In the genomic region with DNA sequence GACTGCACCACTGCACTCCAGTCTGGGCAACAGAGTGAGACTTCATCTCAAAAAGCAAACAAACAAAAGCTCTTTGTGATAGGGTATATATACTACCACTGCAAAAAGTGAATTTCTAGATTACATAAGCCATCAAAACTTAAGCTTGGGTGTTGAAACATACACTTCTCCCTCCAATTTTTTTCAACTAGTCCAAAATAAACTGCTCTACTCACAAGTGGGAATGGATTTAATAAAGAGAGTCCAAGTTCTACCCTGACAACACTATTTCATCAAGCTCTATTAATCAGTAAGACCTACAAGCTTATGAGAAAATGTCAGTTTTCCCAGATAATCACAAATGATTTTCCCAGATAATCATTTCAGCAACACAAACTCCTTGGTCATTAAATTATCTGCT, we compare ENCODE assay signal across 22 cellular contexts.
DNase-seq lines count a peak whose midpoint lies in the region; ATAC-seq and TF ChIP-seq lines count a peak whose summit lies in the region.
"Had no signal": no experiment of that assay in that cellular context is flagged by ENCODE, and none has a peak within 500 bp of the region (broad histone marks: within the 10 kb centered on the region; RNA-seq: fewer than 3 reads in every experiment).

No MANE protein-coding gene starts in this region.

- H3K9me3 ChIP-seq in heart right ventricle: no peaks in the 10 kb centered on the region
- no peaks in the 10 kb centered on the region for H3K9me3 ChIP-seq in gastrocnemius medialis
- H3K9me3 ChIP-seq in aorta (ENCODE audit: control insufficient read depth, low read length): no peaks in the 10 kb centered on the region
- H3K9me3 ChIP-seq: mucosa of descending colon, pancreas, spleen had no signal

- no peak overlapping the region for H3K4me3 Mint-ChIP-seq in natural killer cell
- H3K4me3 Mint-ChIP-seq in natural killer cell treated with Interleukin-12 subunit alpha and Interleukin-12 subunit beta and Interleukin-15 and Interleukin-18, amount 100 ng/mL, for 72 hours: no peak overlapping the region
- H3K4me3 Mint-ChIP-seq in T-cell: no peak overlapping the region
- H3K4me3 Mint-ChIP-seq: activated CD4-positive, alpha-beta memory T cell treated with anti-CD3 and anti-CD28 coated beads, Interleukin-2, amount 10 ng/mL, durations not matched to agents 7 days and 5 days; activated naive CD8-positive, alpha-beta T cell treated with anti-CD3 and anti-CD28 coated beads, Interleukin-2, amount 10 ng/mL, durations not matched to agents 7 days and 5 days; CD4-positive, CD25-positive, alpha-beta regulatory T cell; T-helper 17 cell had no signal

- H3K27ac ChIP-seq in heart right ventricle: peak overlapping the region in 7 of 10 donors; percentile 31 to 78 (median 63)
- H3K27ac ChIP-seq in gastrocnemius medialis: peak overlapping the region; percentile 79 to 92 (median 84)
- H3K27ac ChIP-seq in aorta (ENCODE audit: low read depth in 1 of 2, low read length in 2 of 2): peak overlapping the region in 1 of 2 donors; percentile 38
- H3K27ac ChIP-seq: pancreas, WERI-Rb-1 had no signal

- ATAC-seq in natural killer cell: no peak
- ATAC-seq in natural killer cell treated with Interleukin-12 subunit alpha and Interleukin-12 subunit beta and Interleukin-15 and Interleukin-18, amount 100 ng/mL, for 72 hours: no peak
- ATAC-seq in heart right ventricle: peak in 3 of 8 donors; percentile 11 to 48 (median 27)
- no peak for ATAC-seq in gastrocnemius medialis
- ATAC-seq in aorta (ENCODE audit: low FRiP score): peak; percentile 56
- ATAC-seq in T-cell (replicated peaks in 1 of 4): no peak
- ATAC-seq: T-helper 17 cell had no signal

- H3K4me1 ChIP-seq in heart right ventricle: peaks cover 14 to 42% (median 36%) of the 10 kb centered on the region in 9 donors
- peaks cover 86 to 93% of the 10 kb centered on the region in 2 donors for H3K4me1 ChIP-seq in gastrocnemius medialis
- peaks cover 5 to 7% of the 10 kb centered on the region in 2 donors for H3K4me1 ChIP-seq in aorta (ENCODE audit: control insufficient read depth in 1 of 2, insufficient read depth in 2 of 2, low read length in 2 of 2)

- POLR2A ChIA-PET in T-cell (lab: Charles Lee): no interaction called here

- H3K36me3 ChIP-seq in heart right ventricle: peaks cover 0 to 51% (median 3%) of the 10 kb centered on the region in 9 donors
- H3K36me3 ChIP-seq in gastrocnemius medialis: peaks cover 0 to 3% of the 10 kb centered on the region in 2 donors
- H3K36me3 ChIP-seq in aorta (ENCODE audit: control insufficient read depth in 1 of 2, insufficient read depth in 2 of 2, low read length in 1 of 2): no peaks in the 10 kb centered on the region

- H3K27me3 Mint-ChIP-seq in natural killer cell (ENCODE audit: low read depth in 2 of 2) (no peaks in the 10 kb centered on the region), T-cell (no peaks in the 10 kb centered on the region)
- no peaks in the 10 kb centered on the region for H3K27me3 Mint-ChIP-seq in natural killer cell treated with Interleukin-12 subunit alpha and Interleukin-12 subunit beta and Interleukin-15 and Interleukin-18, amount 100 ng/mL, for 72 hours
- H3K27me3 Mint-ChIP-seq: activated CD4-positive, alpha-beta memory T cell treated with anti-CD3 and anti-CD28 coated beads, Interleukin-2, amount 10 ng/mL, durations not matched to agents 7 days and 5 days; activated naive CD8-positive, alpha-beta T cell treated with anti-CD3 and anti-CD28 coated beads, Interleukin-2, amount 10 ng/mL, durations not matched to agents 7 days and 5 days; CD4-positive, CD25-positive, alpha-beta regulatory T cell; T-helper 17 cell had no signal

- in situ Hi-C loops in gastrocnemius medialis (cut with MboI; ENCODE audit: low sequenced_read_pairs in 4 of 4): loop anchor here in 1 of 4 donors (25.0 kb wide), 1 partner anchor 127 kb away; a partner anchor contains a TSS

- CTCF ChIA-PET in T-cell (lab: Charles Lee): interaction anchor here (0.5 to 0.6 kb wide), 3 partner anchors 127 to 358 kb away, joined by 4 to 5 read pairs (median 4); no protein-coding TSS in a partner anchor

- H3K27me3 ChIP-seq in heart right ventricle: no peaks in the 10 kb centered on the region
- no peaks in the 10 kb centered on the region for H3K27me3 ChIP-seq in gastrocnemius medialis
- no peaks in the 10 kb centered on the region for H3K27me3 ChIP-seq in aorta (ENCODE audit: control insufficient read depth in 1 of 2, insufficient read depth in 2 of 2, low read length in 1 of 2)
- H3K27me3 ChIP-seq: pancreas, spleen had no signal

- H3K36me3 Mint-ChIP-seq in natural killer cell: no peaks in the 10 kb centered on the region
- no peaks in the 10 kb centered on the region for H3K36me3 Mint-ChIP-seq in natural killer cell treated with Interleukin-12 subunit alpha and Interleukin-12 subunit beta and Interleukin-15 and Interleukin-18, amount 100 ng/mL, for 72 hours
- H3K36me3 Mint-ChIP-seq in T-cell: peaks cover 21% of the 10 kb centered on the region

- H3K4me1 Mint-ChIP-seq in natural killer cell (peaks cover 13 to 21% of the 10 kb centered on the region in 2 donors), T-cell (peaks cover 0 to 6% (median 0%) of the 10 kb centered on the region in 3 donors)
- H3K4me1 Mint-ChIP-seq in natural killer cell treated with Interleukin-12 subunit alpha and Interleukin-12 subunit beta and Interleukin-15 and Interleukin-18, amount 100 ng/mL, for 72 hours (ENCODE audit: low read depth in 2 of 2): peaks cover 3 to 20% of the 10 kb centered on the region in 2 donors

- H3K27ac Mint-ChIP-seq in natural killer cell (peak overlapping the region; percentile 30 to 55), T-cell (no peak overlapping the region)
- no peak overlapping the region for H3K27ac Mint-ChIP-seq in natural killer cell treated with Interleukin-12 subunit alpha and Interleukin-12 subunit beta and Interleukin-15 and Interleukin-18, amount 100 ng/mL, for 72 hours
- H3K27ac Mint-ChIP-seq: activated CD4-positive, alpha-beta memory T cell treated with anti-CD3 and anti-CD28 coated beads, Interleukin-2, amount 10 ng/mL, durations not matched to agents 7 days and 5 days; activated naive CD8-positive, alpha-beta T cell treated with anti-CD3 and anti-CD28 coated beads, Interleukin-2, amount 10 ng/mL, durations not matched to agents 7 days and 5 days; T-helper 17 cell had no signal

- DNase-seq in natural killer cell (no peak), heart right ventricle (no peak), gastrocnemius medialis (no peak), aorta (no peak), T-helper 1 cell (no peak), T-cell (no peak), retina (no peak)
- DNase-seq in natural killer cell treated with Interleukin-12 subunit alpha and Interleukin-12 subunit beta and Interleukin-15 and Interleukin-18, amount 100 ng/mL, for 72 hours (ENCODE audit: low spot score): no peak
- DNase-seq: activated CD4-positive, alpha-beta memory T cell treated with anti-CD3 and anti-CD28 coated beads, Interleukin-2, amount 10 ng/mL, durations not matched to agents 7 days and 5 days; activated naive CD8-positive, alpha-beta T cell treated with anti-CD3 and anti-CD28 coated beads, Interleukin-2, amount 10 ng/mL, durations not matched to agents 7 days and 5 days; activated T-cell treated with anti-CD3 and anti-CD28 coated beads, Interleukin-2, amount 50 U/mL, for 48 hours; CD4-positive, CD25-positive, alpha-beta regulatory T cell; central memory CD4-positive, alpha-beta T cell; DND-41; kidney; mucosa of descending colon; NCI-H1694; NCI-H446 treated with DMSO at 0.1 percent for 48 hours; pancreas; spleen; T-helper 17 cell; WERI-Rb-1 had no signal

- intact Hi-C loops in natural killer cell (cut with micrococcal nuclease): no loop called here
- intact Hi-C loops in heart right ventricle (cut with DNase I): loop anchor here in 2 of 10 donors (5.0 kb wide), 2 partner anchors 37 to 132 kb away; no protein-coding TSS in a partner anchor
- intact Hi-C loops in gastrocnemius medialis (cut with DNase I; ENCODE audit: low total_unique reads): loop anchor here (5.0 kb wide), 2 partner anchors 37 to 132 kb away; no protein-coding TSS in a partner anchor
- intact Hi-C loops in aorta (cut with DNase I): no loop called here

- H3K4me3 ChIP-seq in heart right ventricle (no peak overlapping the region), gastrocnemius medialis (peak overlapping the region in 2 of 4 donors; percentile 8 to 48), aorta (ENCODE audit: low read length in 2 of 2) (no peak overlapping the region)
- H3K4me3 ChIP-seq: mucosa of descending colon, pancreas, spleen had no signal

- H3K9me3 Mint-ChIP-seq in natural killer cell: no peaks in the 10 kb centered on the region
- H3K9me3 Mint-ChIP-seq in natural killer cell treated with Interleukin-12 subunit alpha and Interleukin-12 subunit beta and Interleukin-15 and Interleukin-18, amount 100 ng/mL, for 72 hours: no peaks in the 10 kb centered on the region
- no peaks in the 10 kb centered on the region for H3K9me3 Mint-ChIP-seq in T-cell
- H3K9me3 Mint-ChIP-seq: activated CD4-positive, alpha-beta memory T cell treated with anti-CD3 and anti-CD28 coated beads, Interleukin-2, amount 10 ng/mL, durations not matched to agents 7 days and 5 days; activated naive CD8-positive, alpha-beta T cell treated with anti-CD3 and anti-CD28 coated beads, Interleukin-2, amount 10 ng/mL, durations not matched to agents 7 days and 5 days; CD4-positive, CD25-positive, alpha-beta regulatory T cell had no signal

- TF ChIP-seq CTCF in natural killer cell (IDR thresholded peaks at IDR 0.05) (no peak), heart right ventricle (IDR thresholded peaks at IDR 0.05) (no peak), gastrocnemius medialis (IDR thresholded peaks at IDR 0.05 in 4 of 5, conservative IDR thresholded peaks at IDR 0.05 in 1 of 5) (no peak)

- no peak for TF ChIP-seq POLR2A in gastrocnemius medialis (IDR thresholded peaks at IDR 0.05)

Comparison
In these comparisons a context has a peak if more than half of its experiments do, and no peak if none do; other contexts are left out.
1. H3K27ac Mint-ChIP-seq: peak in natural killer cell (2 of 2); none in natural killer cell treated with Interleukin-12 subunit alpha and Interleukin-12 subunit beta and Interleukin-15 and Interleukin-18, amount 100 ng/mL, for 72 hours (0 of 2) and T-cell (0 of 2).